25 cellular contexts compared by ENCODE assay signal in the genomic region with DNA sequence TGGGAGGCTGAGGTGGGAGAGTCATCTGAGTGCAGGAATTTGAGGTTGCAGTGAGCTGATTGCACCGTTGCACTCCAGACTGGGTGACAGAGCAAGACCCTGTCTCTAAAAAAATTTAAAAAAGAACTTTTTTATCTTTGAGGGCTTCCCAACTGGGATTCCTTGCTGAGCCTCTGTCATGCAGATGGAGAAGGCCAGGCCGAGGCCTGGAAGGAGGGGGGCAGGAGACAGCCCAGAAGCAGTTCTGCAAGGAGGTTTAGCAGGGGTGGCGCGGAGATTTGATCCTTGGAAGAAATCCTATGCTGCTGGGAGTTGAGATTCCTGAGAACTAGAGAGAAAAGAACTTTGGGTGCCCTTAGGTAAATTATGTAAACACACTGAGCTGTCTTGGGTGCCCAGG. TPM values are rescaled to one million over a fixed set of nuclear protein-coding genes. Genes with fewer than 3 reads are reported as not detected.
A peak's percentile ranks its signal among the peaks of the same experiment; 100 is the strongest.
DNase-seq lines count a peak whose midpoint lies in the region; ATAC-seq and TF ChIP-seq lines count a peak whose summit lies in the region.
"Had no signal": no experiment of that assay in that cellular context is flagged by ENCODE, and none has a peak within 500 bp of the region (broad histone marks: within the 10 kb centered on the region; RNA-seq: fewer than 3 reads in every experiment).

No MANE protein-coding gene starts in this region.

- peaks cover 3% of the 10 kb centered on the region; the same call in 1 of the 2 replicates for H3K9me3 Mint-ChIP-seq in WTC11
- H3K9me3 Mint-ChIP-seq in neural progenitor cell = peaks cover 24% of the 10 kb centered on the region
- H3K9me3 Mint-ChIP-seq in activated T-cell treated with anti-CD3 and anti-CD28 coated beads, Interleukin-2, amount 50 U/mL, for 72 hours = peaks cover 0 to 4% of the 10 kb centered on the region in 2 donors
- H3K9me3 Mint-ChIP-seq: CD4-positive, alpha-beta T cell had no signal

- H3K27ac Mint-ChIP-seq in WTC11 (peak overlapping the region; percentile 93), neural progenitor cell (no peak overlapping the region)
- no peak overlapping the region for H3K27ac Mint-ChIP-seq in activated T-cell treated with anti-CD3 and anti-CD28 coated beads, Interleukin-2, amount 50 U/mL, for 72 hours
- H3K27ac Mint-ChIP-seq: CD4-positive, alpha-beta T cell had no signal

- H3F3A ChIP-seq in neural progenitor cell (ENCODE audit: low read depth) = peaks cover 52% of the 10 kb centered on the region

- no peak overlapping the region for H2AFZ ChIP-seq in neural progenitor cell (replicated peaks)

- no peak overlapping the region for H3K4me2 ChIP-seq in neural progenitor cell
- H3K4me2 ChIP-seq: A549, SK-N-SH had no signal

- no peak for TF ChIP-seq CTCF in WTC11 (IDR thresholded peaks at IDR 0.05)
- no peak for TF ChIP-seq CTCF in neural progenitor cell (IDR thresholded peaks at IDR 0.05)

- H3K4me1 Mint-ChIP-seq in WTC11 (peaks cover 31% of the 10 kb centered on the region), neural progenitor cell (peaks cover 17% of the 10 kb centered on the region)
- no peaks in the 10 kb centered on the region for H3K4me1 Mint-ChIP-seq in activated T-cell treated with anti-CD3 and anti-CD28 coated beads, Interleukin-2, amount 50 U/mL, for 72 hours (ENCODE audit: low read depth)

- H3K36me3 Mint-ChIP-seq in WTC11 = peaks cover 6% of the 10 kb centered on the region; the same call in 1 of the 2 replicates
- H3K36me3 Mint-ChIP-seq in neural progenitor cell = peaks cover 31% of the 10 kb centered on the region
- peaks cover 0 to 6% of the 10 kb centered on the region in 2 donors for H3K36me3 Mint-ChIP-seq in activated T-cell treated with anti-CD3 and anti-CD28 coated beads, Interleukin-2, amount 50 U/mL, for 72 hours (ENCODE audit: insufficient read depth in 2 of 2)

- peaks cover 11% of the 10 kb centered on the region for H3K79me2 ChIP-seq in neural progenitor cell (ENCODE audit: low read depth)

- DNase-seq in H7 = peak; percentile 88
- peak; percentile 62 for DNase-seq in WTC11 (ENCODE audit: low spot score)
- peak; percentile 21 for DNase-seq in neural progenitor cell (ENCODE audit: low spot score)
- no peak for DNase-seq in glomerular visceral epithelial cell (ENCODE audit: extremely low spot score)
- no peak for DNase-seq in activated T-cell treated with anti-CD3 and anti-CD28 coated beads, Interleukin-2, amount 50 U/mL, for 72 hours
- no peak for DNase-seq in GM19240 (ENCODE audit: insufficient read length, low spot score)
- DNase-seq: AML-193; CD4-positive, alpha-beta T cell; GDM1; HCEC 1CT; Kasumi-1; NCI-H1092 treated with DMSO at 0.1 percent for 48 hours; NCI-H1436; NCI-H187 treated with DMSO at 0.1 percent for 48 hours; NCI-H446; NCI-H524 treated with DMSO at 0.1 percent for 48 hours; NCI-H774; PC-3; SK-N-SH had no signal

- H3K4me3 ChIP-seq in H7 (ENCODE audit: insufficient read depth, low read depth, low read length) (no peak overlapping the region), iPS-20b (ENCODE audit: low read length) (no peak overlapping the region; the same call in 1 of the 2 replicates), neural progenitor cell (no peak overlapping the region)
- H3K4me3 ChIP-seq: A549, GM12878, K562 had no signal

- peak overlapping the region; percentile 20; the same call in 1 of the 2 replicates for H3K9ac ChIP-seq in iPS-20b (ENCODE audit: low read depth, low read length)
- H3K9ac ChIP-seq in neural progenitor cell = no peak overlapping the region
- H3K9ac ChIP-seq: BLaER1 treated with 17β-estradiol and CSF1 and Interleukin-3, amounts not matched to agents 10 nM and 100 nM; SK-N-SH had no signal

- H3K4me3 Mint-ChIP-seq in WTC11 (peak overlapping the region; percentile 52), neural progenitor cell (no peak overlapping the region)
- H3K4me3 Mint-ChIP-seq in activated T-cell treated with anti-CD3 and anti-CD28 coated beads, Interleukin-2, amount 50 U/mL, for 72 hours = no peak overlapping the region
- H3K4me3 Mint-ChIP-seq: CD4-positive, alpha-beta T cell had no signal

- H3K4me1 ChIP-seq in iPS-20b (ENCODE audit: insufficient read depth, low read length) (peaks cover 7% of the 10 kb centered on the region; the same call in 1 of the 2 replicates), neural progenitor cell (peaks cover 7% of the 10 kb centered on the region)

- POLR2A ChIA-PET in WTC11 (lab: Charles Lee) = no interaction called here

- H3K9me3 ChIP-seq in iPS-20b (ENCODE audit: insufficient read depth, low read depth, low read length) (no peaks in the 10 kb centered on the region), neural progenitor cell (ENCODE audit: low read depth) (no peaks in the 10 kb centered on the region)
- H3K9me3 ChIP-seq: SK-N-SH had no signal

- no peak overlapping the region for H3K27ac ChIP-seq in iPS-20b (ENCODE audit: low read length)
- no peak overlapping the region for H3K27ac ChIP-seq in neural progenitor cell
- H3K27ac ChIP-seq: A549; BLaER1 treated with 17β-estradiol and CSF1 and Interleukin-3, amounts not matched to agents 10 nM and 100 nM had no signal

- CTCF ChIA-PET in WTC11 (lab: Charles Lee) = interaction anchor here (0.9 kb wide), 1 partner anchor 56 kb away, joined by 3 read pairs; no protein-coding TSS in a partner anchor

- H3K27me3 Mint-ChIP-seq in WTC11 (ENCODE audit: low read depth) (no peaks in the 10 kb centered on the region), neural progenitor cell (ENCODE audit: insufficient read depth, low read depth) (peaks cover 12% of the 10 kb centered on the region)
- H3K27me3 Mint-ChIP-seq in activated T-cell treated with anti-CD3 and anti-CD28 coated beads, Interleukin-2, amount 50 U/mL, for 72 hours (ENCODE audit: low read depth) = peaks cover 16% of the 10 kb centered on the region
- H3K27me3 Mint-ChIP-seq: CD4-positive, alpha-beta T cell had no signal

- ATAC-seq in WTC11 (peak; percentile 35), HG02885 (IDR thresholded peaks at IDR 0.05; ENCODE audit: poor library complexity, unreplicated experiment) (no peak)
- no peak for ATAC-seq in activated T-cell treated with anti-CD3 and anti-CD28 coated beads, Interleukin-2, amount 50 U/mL, for 72 hours (replicated peaks in 1 of 2)
- ATAC-seq: A549, GM12878, K562, PC-3 had no signal

- H4K20me1 ChIP-seq in neural progenitor cell (ENCODE audit: low read depth) = no peaks in the 10 kb centered on the region
- H4K20me1 ChIP-seq: BLaER1 treated with 17β-estradiol and CSF1 and Interleukin-3, amounts not matched to agents 10 nM and 100 nM had no signal

- H3K27me3 ChIP-seq in H7 (ENCODE audit: control insufficient read depth, insufficient read depth, low read length) (no peaks in the 10 kb centered on the region), iPS-20b (ENCODE audit: insufficient read depth, low read length) (no peaks in the 10 kb centered on the region), neural progenitor cell (no peaks in the 10 kb centered on the region)
- H3K27me3 ChIP-seq: BLaER1 treated with 17β-estradiol and CSF1 and Interleukin-3, amounts not matched to agents 10 nM and 100 nM had no signal

- H3K36me3 ChIP-seq in H7 (replicated peaks; ENCODE audit: control insufficient read depth, insufficient read depth, low read length) (peaks cover 2% of the 10 kb centered on the region), iPS-20b (ENCODE audit: insufficient read depth, low read depth, low read length) (no peaks in the 10 kb centered on the region), neural progenitor cell (no peaks in the 10 kb centered on the region)

TF ChIP-seq in WTC11, 78 proteins besides CTCF, POLR2A, EP300 and RAD21:
- no peak for TF ChIP-seq ZNF232 (CRISPR knock-in tag; IDR thresholded peaks at IDR 0.05)
- no peak for TF ChIP-seq RELA (CRISPR knock-in tag; IDR thresholded peaks at IDR 0.05; ENCODE audit: borderline replicate concordance)
- TF ChIP-seq ZNF423 (CRISPR knock-in tag; IDR thresholded peaks at IDR 0.05) = peak; percentile 73

RNA-seq across cellular contexts. Expression of a gene that starts 2.5 kb away (rescaled TPM):
- 4.5 and 8.1 TPM in 2 replicates for total RNA-seq in H7 (2014; rRNA removed; shearing (Covaris generic))
- total RNA-seq in WTC11 (2021) (3.0 to 6.3 TPM (median 6.0 TPM) in 3 replicates), neural progenitor cell (ENCODE audit: low replicate concordance) (4.3 and 6.2 TPM in 2 replicates)
- total RNA-seq in activated T-cell treated with anti-CD3 and anti-CD28 coated beads, Interleukin-2, amount 50 U/mL, for 72 hours = 1 to 10 TPM; 1.5 to 2.4 TPM

Comparison
In these comparisons a context has a peak if more than half of its experiments do, and no peak if none do; other contexts are left out.
1. DNase-seq: peak in H7 (single experiment), WTC11 (single experiment) and neural progenitor cell (single experiment); none in glomerular visceral epithelial cell (single experiment), activated T-cell treated with anti-CD3 and anti-CD28 coated beads, Interleukin-2, amount 50 U/mL, for 72 hours (0 of 2) and GM19240 (single experiment).